Comparison of ENCODE assay signal across 1 cellular context in the genomic region with DNA sequence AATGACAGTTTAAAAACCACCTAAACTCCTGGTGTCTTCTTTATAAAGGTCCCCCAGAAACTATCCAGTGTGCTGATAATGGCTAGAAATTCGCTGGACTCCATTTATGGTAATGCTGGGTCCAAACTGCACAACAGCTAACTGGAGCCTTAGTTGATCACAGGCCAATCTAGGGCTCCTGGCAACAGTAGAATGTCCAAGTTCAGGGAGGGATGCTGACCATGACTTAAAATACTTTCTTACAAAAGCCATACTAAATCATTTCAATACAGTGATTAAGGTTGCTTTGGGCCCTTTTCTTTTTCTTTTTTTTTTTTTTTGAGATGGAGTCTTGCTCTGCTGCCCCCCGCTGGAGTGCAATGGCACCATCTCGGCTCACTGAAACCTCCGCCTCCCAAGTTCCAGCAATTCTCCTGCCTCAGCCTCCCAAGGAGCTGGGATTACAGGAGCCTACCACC.
TF ChIP-seq lines count a peak whose summit lies in the region.

No MANE protein-coding gene starts in this region.

TF ChIP-seq in HCT116, 20 proteins besides CTCF, POLR2A, EP300 and RAD21:
- TF ChIP-seq REST (IDR thresholded peaks at IDR 0.05; ENCODE audit: low read depth) (no peak), ELF1 (IDR thresholded peaks at IDR 0.05; ENCODE audit: borderline replicate concordance, low read depth) (no peak), JUND (IDR thresholded peaks at IDR 0.05) (no peak), CEBPB (IDR thresholded peaks at IDR 0.05; ENCODE audit: low read depth) (no peak), CBX3 (IDR thresholded peaks at IDR 0.05; ENCODE audit: low read depth) (no peak), SRF (IDR thresholded peaks at IDR 0.05; ENCODE audit: low read depth) (no peak), ZFX (IDR thresholded peaks at IDR 0.05) (no peak)
